ENCODE assay signal across 9 cellular contexts in genomic region chr10:27157150-27157549, GRCh38. TPM values are rescaled to one million over a fixed set of nuclear protein-coding genes. Genes with fewer than 3 reads are reported as not detected.
DNase-seq lines count a peak whose midpoint lies in the region; ATAC-seq and TF ChIP-seq lines count a peak whose summit lies in the region.
"Had no signal": no experiment of that assay in that cellular context is flagged by ENCODE, and none has a peak within 500 bp of the region (broad histone marks: within the 10 kb centered on the region; RNA-seq: fewer than 3 reads in every experiment).

No MANE protein-coding gene starts in this region.

- ATAC-seq in activated CD8-positive, alpha-beta T cell treated with anti-CD3 and anti-CD28 coated beads, Interleukin-2, amount 10 ng/mL, durations not matched to agents 7 days and 5 days = no peak
- ATAC-seq in GM18861 (IDR thresholded peaks at IDR 0.05; ENCODE audit: unreplicated experiment) = no peak
- ATAC-seq: esophagus mucosa had no signal

- POLR2A ChIA-PET in HEK293 (lab: Yijun Ruan, JAX) = interaction anchor here (0.6 to 1.3 kb wide), 3 partner anchors 12 to 44 kb away, joined by 3 to 7 read pairs (median 3); no protein-coding TSS in a partner anchor
- POLR2A ChIA-PET in activated CD8-positive, alpha-beta T cell treated with anti-CD3 and anti-CD28 coated beads, Interleukin-2, amount 10 ng/mL, durations not matched to agents 7 days and 5 days (lab: Charles Lee) = interaction anchor here (1.1 to 5.4 kb wide), 5 partner anchors 10 to 86 kb away, joined by 3 to 71 read pairs (median 7); partner anchors contain the start of genes ACBD5 and ANKRD26

- DNase-seq in CD14-positive monocyte (ENCODE audit: low spot score) = no peak
- no peak for DNase-seq in activated CD8-positive, alpha-beta T cell treated with anti-CD3 and anti-CD28 coated beads, Interleukin-2, amount 10 ng/mL, durations not matched to agents 7 days and 5 days
- no peak for DNase-seq in caudate nucleus (lab: John Stamatoyannopoulos, UW)
- DNase-seq in NCI-H1417 (lab: John Stamatoyannopoulos, UW) = no peak
- no peak for DNase-seq in dorsolateral prefrontal cortex

- H3K9me3 Mint-ChIP-seq in CD14-positive monocyte = peaks cover 0 to 10% (median 0%) of the 10 kb centered on the region in 7 donors
- no peaks in the 10 kb centered on the region for H3K9me3 Mint-ChIP-seq in activated CD8-positive, alpha-beta T cell treated with anti-CD3 and anti-CD28 coated beads, Interleukin-2, amount 10 ng/mL, durations not matched to agents 7 days and 5 days (ENCODE audit: insufficient read depth)

- TF ChIP-seq CTCF in CD14-positive monocyte (IDR thresholded peaks at IDR 0.05) = no peak
- TF ChIP-seq CTCF in HEK293 (tag by site-specific recombination; IDR thresholded peaks at IDR 0.05) = no peak
- TF ChIP-seq CTCF in dorsolateral prefrontal cortex (IDR thresholded peaks at IDR 0.05 in 54 of 56, conservative IDR thresholded peaks at IDR 0.05 in 2 of 56; ENCODE audit: low read depth in 1 of 56, partially characterized antibody in 56 of 56) = no peak

- H3K36me3 ChIP-seq in HEK293 (ENCODE audit: control insufficient read depth in 2 of 2, insufficient read depth in 1 of 2, low read length in 2 of 2) (peaks cover 43 to 44% of the 10 kb centered on the region in 2 experiments), iPS-15b (ENCODE audit: control insufficient read depth, insufficient read depth, low read length) (peaks cover 18% of the 10 kb centered on the region)

- peaks cover 31% of the 10 kb centered on the region for H3K4me1 Mint-ChIP-seq in CD14-positive monocyte
- H3K4me1 Mint-ChIP-seq in activated CD8-positive, alpha-beta T cell treated with anti-CD3 and anti-CD28 coated beads, Interleukin-2, amount 10 ng/mL, durations not matched to agents 7 days and 5 days (ENCODE audit: low read depth) = peaks cover 29% of the 10 kb centered on the region

- H3K36me3 Mint-ChIP-seq in CD14-positive monocyte = peaks cover 19 to 24% of the 10 kb centered on the region in 2 donors
- H3K36me3 Mint-ChIP-seq in activated CD8-positive, alpha-beta T cell treated with anti-CD3 and anti-CD28 coated beads, Interleukin-2, amount 10 ng/mL, durations not matched to agents 7 days and 5 days (ENCODE audit: low read depth) = peaks cover 64% of the 10 kb centered on the region

- H3K27ac Mint-ChIP-seq in CD14-positive monocyte = peak overlapping the region; percentile 48 to 100 (median 100)
- peak overlapping the region; percentile 100 for H3K27ac Mint-ChIP-seq in activated CD8-positive, alpha-beta T cell treated with anti-CD3 and anti-CD28 coated beads, Interleukin-2, amount 10 ng/mL, durations not matched to agents 7 days and 5 days

- CTCF ChIA-PET in HEK293 (lab: Yijun Ruan, JAX) = interaction anchor here (0.6 kb wide), 1 partner anchor 428 kb away, joined by 3 read pairs; no protein-coding TSS in a partner anchor
- CTCF ChIA-PET in activated CD8-positive, alpha-beta T cell treated with anti-CD3 and anti-CD28 coated beads, Interleukin-2, amount 10 ng/mL, durations not matched to agents 7 days and 5 days (lab: Charles Lee) = interaction anchor here (1.1 kb wide), 1 partner anchor 14 kb away, joined by 3 read pairs; no protein-coding TSS in a partner anchor

- H3K4me3 ChIP-seq in HEK293 (ENCODE audit: low read depth, low read length) = no peak overlapping the region; the same call in 1 of the 2 replicates
- H3K4me3 ChIP-seq in iPS-15b (ENCODE audit: low read depth, low read length) = peak overlapping the region; percentile 39
- H3K4me3 ChIP-seq in dorsolateral prefrontal cortex = no peak overlapping the region

- H3K9me3 ChIP-seq in HEK293 (ENCODE audit: control insufficient read depth, insufficient read depth, low read depth, low read length) (no peaks in the 10 kb centered on the region), iPS-15b (ENCODE audit: control insufficient read depth, insufficient read depth, low read length) (no peaks in the 10 kb centered on the region)

- no peak overlapping the region; the same call in 1 of the 2 replicates for H3K27ac ChIP-seq in HEK293 (ENCODE audit: extremely low read depth, low read depth, low read length)
- no peak overlapping the region for H3K27ac ChIP-seq in caudate nucleus (ENCODE audit: low read depth, low read length)
- H3K27ac ChIP-seq in dorsolateral prefrontal cortex = no peak overlapping the region

- peaks cover 3% of the 10 kb centered on the region; the same call in 1 of the 2 replicates for H3K4me1 ChIP-seq in HEK293 (ENCODE audit: control insufficient read depth, insufficient read depth, low read length)
- peaks cover 8% of the 10 kb centered on the region for H3K4me1 ChIP-seq in iPS-15b (ENCODE audit: control insufficient read depth, insufficient read depth, low read length)

- H3K4me3 Mint-ChIP-seq in CD14-positive monocyte = peak overlapping the region; percentile 40 to 57
- peak overlapping the region; percentile 99 for H3K4me3 Mint-ChIP-seq in activated CD8-positive, alpha-beta T cell treated with anti-CD3 and anti-CD28 coated beads, Interleukin-2, amount 10 ng/mL, durations not matched to agents 7 days and 5 days

- peak overlapping the region; percentile 56 for H3K9ac ChIP-seq in iPS-15b (ENCODE audit: low read depth, low read length)

- H3K27me3 Mint-ChIP-seq in CD14-positive monocyte (ENCODE audit: low read depth in 3 of 3) = no peaks in the 10 kb centered on the region
- H3K27me3 Mint-ChIP-seq in activated CD8-positive, alpha-beta T cell treated with anti-CD3 and anti-CD28 coated beads, Interleukin-2, amount 10 ng/mL, durations not matched to agents 7 days and 5 days (ENCODE audit: low read depth) = no peaks in the 10 kb centered on the region

- intact Hi-C loops in CD14-positive monocyte (cut with micrococcal nuclease) (no loop called here), dorsolateral prefrontal cortex (cut with DNase I) (loop anchor here (5.0 to 10.0 kb wide), 2 partner anchors 292 to 295 kb away; partner anchors contain the start of gene ABI1 (in 2 of the 2))

- H3K27me3 ChIP-seq in iPS-15b (ENCODE audit: control insufficient read depth, insufficient read depth, low read length) (no peaks in the 10 kb centered on the region), dorsolateral prefrontal cortex (no peaks in the 10 kb centered on the region)

TF ChIP-seq in HEK293, 187 proteins besides CTCF, POLR2A, EP300 and RAD21:
- TF ChIP-seq ZNF610 (tag by site-specific recombination; IDR thresholded peaks at IDR 0.05; ENCODE audit: borderline replicate concordance) (no peak), ZBTB21 (tag by site-specific recombination; IDR thresholded peaks at IDR 0.05) (no peak), ZBTB17 (tag by site-specific recombination; IDR thresholded peaks at IDR 0.05) (peak; percentile 55)
TF ChIP-seq in HEK293: peak in this region for 1.

RNA-seq across cellular contexts. Expression of gene MASTL, which starts 2.0 kb away (rescaled TPM):
- polyA plus RNA-seq in CD14-positive monocyte = 1 to 10 TPM in 1 of 2 donors, under 1 TPM in 1; 0.65 to 2.4 TPM
- 10 to 100 TPM; 40.1 to 40.7 TPM for total RNA-seq in activated CD8-positive, alpha-beta T cell treated with anti-CD3 and anti-CD28 coated beads, Interleukin-2, amount 10 ng/mL, durations not matched to agents 7 days and 5 days
- total RNA-seq in dorsolateral prefrontal cortex = 1 to 10 TPM; 2.5 to 7.8 (median 5.4) TPM

RNA-seq across cellular contexts. Expression of gene YME1L1, which starts 3.0 kb away (rescaled TPM):
- 10 to 100 TPM; 64.6 to 72.9 TPM for polyA plus RNA-seq in CD14-positive monocyte
- 100 to 1,000 TPM; 117 to 122 TPM for total RNA-seq in activated CD8-positive, alpha-beta T cell treated with anti-CD3 and anti-CD28 coated beads, Interleukin-2, amount 10 ng/mL, durations not matched to agents 7 days and 5 days
- 10 to 100 TPM; 44.5 to 83.7 (median 68.8) TPM for total RNA-seq in dorsolateral prefrontal cortex

RNA-seq across cellular contexts. Expression of gene ANKRD26, which starts 56.9 kb away (rescaled TPM):
- under 1 TPM; 0.36 TPM for polyA plus RNA-seq in CD14-positive monocyte
- 10 to 100 TPM in 1 of 2 experiments, 1 to 10 TPM in 1; 9.0 to 12.8 TPM for total RNA-seq in activated CD8-positive, alpha-beta T cell treated with anti-CD3 and anti-CD28 coated beads, Interleukin-2, amount 10 ng/mL, durations not matched to agents 7 days and 5 days
- total RNA-seq in dorsolateral prefrontal cortex = 10 to 100 TPM; 18.9 to 64.2 (median 34.3) TPM

Comparison
In these comparisons a context has a peak if more than half of its experiments do, and no peak if none do; other contexts are left out.
1. RNA of gene MASTL, which starts 2.0 kb away (total RNA-seq): 40.1 to 40.7 TPM in activated CD8-positive, alpha-beta T cell treated with anti-CD3 and anti-CD28 coated beads, Interleukin-2, amount 10 ng/mL, durations not matched to agents 7 days and 5 days; 2.5 to 7.8 TPM in dorsolateral prefrontal cortex; every median in the first group is over 4 times any median in the second.
2. intact Hi-C loops: an anchor here in dorsolateral prefrontal cortex (5.0 to 10.0 kb wide); none called in CD14-positive monocyte.